ENCODE assay signal across 24 cellular contexts in genomic region chr7:73815436-73815835, GRCh38. TPM values are rescaled to one million over a fixed set of nuclear protein-coding genes. Genes with fewer than 3 reads are reported as not detected.
DNase-seq lines count a peak whose midpoint lies in the region; ATAC-seq lines count a peak whose summit lies in the region.
"Had no signal": no experiment of that assay in that cellular context is flagged by ENCODE, and none has a peak within 500 bp of the region (broad histone marks: within the 10 kb centered on the region; RNA-seq: fewer than 3 reads in every experiment).

No MANE protein-coding gene starts in this region.

- no peak overlapping the region for H3K4me3 ChIP-seq in aorta (ENCODE audit: low read length in 2 of 2)
- H3K4me3 ChIP-seq: BLaER1, GM23338, PC-9 had no signal

- H3K27ac ChIP-seq in aorta (ENCODE audit: low read depth in 1 of 2, low read length in 2 of 2) = no peak overlapping the region
- H3K27ac ChIP-seq: BLaER1, KMS-11, PC-9 had no signal

- WGBS in aorta, 2 donors = 84 to 86% methylated on average over 8 of the region's 8 CpGs

- DNase-seq in Right ventricle myocardium superior = peak; percentile 27
- no peak for DNase-seq in Right ventricle myocardium inferior (ENCODE audit: missing footprints)
- DNase-seq in islet precursor cell = peak; percentile 24
- peak; percentile 58 for DNase-seq in posterior vena cava (ENCODE audit: low spot score)
- DNase-seq in aorta = peak; percentile 37 to 46
- DNase-seq in AML-193 (lab: John Stamatoyannopoulos, UW) = no peak
- DNase-seq in stimulated activated CD4-positive, alpha-beta T cell treated with anti-CD3 and anti-CD28 coated beads, Interleukin-15, amount 100 ng/mL, for 24 hours = no peak
- DNase-seq: 8988T; CD4-positive, CD25-positive, alpha-beta regulatory T cell; DMS53; HCEC 1CT; MM.1S; NCI-H2029 treated with DMSO at 0.1 percent for 48 hours; NCI-H446 treated with DMSO at 0.1 percent for 48 hours; NCI-H526; PC-9; RPMI8226; SHP77 treated with DMSO at 0.1 percent for 48 hours had no signal

- H3K27me3 ChIP-seq in aorta (ENCODE audit: control insufficient read depth in 1 of 2, insufficient read depth in 2 of 2, low read length in 1 of 2) = no peaks in the 10 kb centered on the region
- H3K27me3 ChIP-seq: BLaER1 had no signal

- intact Hi-C loops in Right ventricle myocardium superior (cut with DNase I) (no loop called here), Right ventricle myocardium inferior (cut with DNase I) (no loop called here), posterior vena cava (cut with DNase I) (loop anchor here in 1 of 2 donors (5.0 kb wide), 1 partner anchor 37 kb away; no protein-coding TSS in a partner anchor), aorta (cut with DNase I) (no loop called here)

- no peak for ATAC-seq in Right ventricle myocardium superior (ENCODE audit: poor library complexity)
- ATAC-seq in Right ventricle myocardium inferior = no peak
- no peak for ATAC-seq in aorta (ENCODE audit: low FRiP score)
- no peak for ATAC-seq in HG03520 (IDR thresholded peaks at IDR 0.05; ENCODE audit: unreplicated experiment)
- ATAC-seq: GM23338 had no signal

- no peaks in the 10 kb centered on the region for H3K4me1 ChIP-seq in aorta (ENCODE audit: control insufficient read depth in 1 of 2, insufficient read depth in 2 of 2, low read length in 2 of 2)

- no peaks in the 10 kb centered on the region for H3K36me3 ChIP-seq in aorta (ENCODE audit: control insufficient read depth in 1 of 2, insufficient read depth in 2 of 2, low read length in 1 of 2)
- H3K36me3 ChIP-seq: BLaER1 had no signal

- no peaks in the 10 kb centered on the region for H3K9me3 ChIP-seq in aorta (ENCODE audit: control insufficient read depth, low read length)

RNA-seq across cellular contexts. Expression of gene CLDN4, which starts 15.4 kb away (rescaled TPM):
- total RNA-seq in Right ventricle myocardium superior = 0.11 TPM
- total RNA-seq in Right ventricle myocardium inferior = not detected
- total RNA-seq in posterior vena cava = under 1 TPM; 0.38 to 0.97 TPM
- under 1 TPM; 0.19 to 0.84 TPM for total RNA-seq in aorta
- 10 to 100 TPM in 1 of 2 donors, under 1 TPM in 1; 0.69 to 16.9 TPM for polyA plus RNA-seq in aorta
- polyA plus RNA-seq: IgD-negative memory B cell had no signal

RNA-seq across cellular contexts. Expression of gene METTL27, which starts 26.9 kb away (rescaled TPM):
- total RNA-seq in Right ventricle myocardium superior = 0.43 TPM
- total RNA-seq in Right ventricle myocardium inferior = 0.27 TPM
- 1 to 10 TPM in 1 of 2 donors, under 1 TPM in 1; 0.90 to 5.1 TPM for total RNA-seq in posterior vena cava
- 1 to 10 TPM; 1.3 to 7.4 TPM for total RNA-seq in aorta
- 1 to 10 TPM in 1 of 2 donors, not detected in 1; 5.3 TPM for polyA plus RNA-seq in aorta
- total RNA-seq: G401 had no signal
- polyA plus RNA-seq: IgD-negative memory B cell had no signal

RNA-seq across cellular contexts. Expression of gene CLDN3, which starts 45.4 kb away (rescaled TPM):
- total RNA-seq in Right ventricle myocardium superior = not detected
- not detected for total RNA-seq in Right ventricle myocardium inferior
- not detected for total RNA-seq in posterior vena cava
- total RNA-seq in aorta = not detected
- polyA plus RNA-seq in aorta = 10 to 100 TPM in 1 of 2 donors, 1 to 10 TPM in 1; 1.3 to 17.4 TPM
- total RNA-seq: CD4-positive, CD25-positive, alpha-beta regulatory T cell; G401 had no signal
- polyA plus RNA-seq: CD4-positive, CD25-positive, alpha-beta regulatory T cell; IgD-negative memory B cell had no signal

RNA-seq across cellular contexts. Expression of gene TMEM270, which starts 45.5 kb away (rescaled TPM):
- total RNA-seq in Right ventricle myocardium superior (not detected), Right ventricle myocardium inferior (not detected), posterior vena cava (not detected), aorta (not detected)
- polyA plus RNA-seq in aorta = not detected
- total RNA-seq: CD4-positive, CD25-positive, alpha-beta regulatory T cell; G401; GM23338 had no signal
- polyA plus RNA-seq: GM23338, IgD-negative memory B cell had no signal

Comparison
In these comparisons a context has a peak if more than half of its experiments do, and no peak if none do; other contexts are left out.
1. DNase-seq: peak in Right ventricle myocardium superior (single experiment), islet precursor cell (single experiment), posterior vena cava (single experiment) and aorta (2 of 2); none in Right ventricle myocardium inferior (single experiment), AML-193 (0 of 2) and stimulated activated CD4-positive, alpha-beta T cell treated with anti-CD3 and anti-CD28 coated beads, Interleukin-15, amount 100 ng/mL, for 24 hours (single experiment).